Comparison of ENCODE assay signal across 1 cellular context in genomic region chr6:35942355-35942754, GRCh38.
A peak's percentile ranks its signal among the peaks of the same experiment; 100 is the strongest.
TF ChIP-seq lines count a peak whose summit lies in the region.

No MANE protein-coding gene starts in this region.

TF ChIP-seq in A549, 52 proteins besides CTCF, POLR2A, EP300 and RAD21 (continued from another document):
- TF ChIP-seq, protein P1, sequence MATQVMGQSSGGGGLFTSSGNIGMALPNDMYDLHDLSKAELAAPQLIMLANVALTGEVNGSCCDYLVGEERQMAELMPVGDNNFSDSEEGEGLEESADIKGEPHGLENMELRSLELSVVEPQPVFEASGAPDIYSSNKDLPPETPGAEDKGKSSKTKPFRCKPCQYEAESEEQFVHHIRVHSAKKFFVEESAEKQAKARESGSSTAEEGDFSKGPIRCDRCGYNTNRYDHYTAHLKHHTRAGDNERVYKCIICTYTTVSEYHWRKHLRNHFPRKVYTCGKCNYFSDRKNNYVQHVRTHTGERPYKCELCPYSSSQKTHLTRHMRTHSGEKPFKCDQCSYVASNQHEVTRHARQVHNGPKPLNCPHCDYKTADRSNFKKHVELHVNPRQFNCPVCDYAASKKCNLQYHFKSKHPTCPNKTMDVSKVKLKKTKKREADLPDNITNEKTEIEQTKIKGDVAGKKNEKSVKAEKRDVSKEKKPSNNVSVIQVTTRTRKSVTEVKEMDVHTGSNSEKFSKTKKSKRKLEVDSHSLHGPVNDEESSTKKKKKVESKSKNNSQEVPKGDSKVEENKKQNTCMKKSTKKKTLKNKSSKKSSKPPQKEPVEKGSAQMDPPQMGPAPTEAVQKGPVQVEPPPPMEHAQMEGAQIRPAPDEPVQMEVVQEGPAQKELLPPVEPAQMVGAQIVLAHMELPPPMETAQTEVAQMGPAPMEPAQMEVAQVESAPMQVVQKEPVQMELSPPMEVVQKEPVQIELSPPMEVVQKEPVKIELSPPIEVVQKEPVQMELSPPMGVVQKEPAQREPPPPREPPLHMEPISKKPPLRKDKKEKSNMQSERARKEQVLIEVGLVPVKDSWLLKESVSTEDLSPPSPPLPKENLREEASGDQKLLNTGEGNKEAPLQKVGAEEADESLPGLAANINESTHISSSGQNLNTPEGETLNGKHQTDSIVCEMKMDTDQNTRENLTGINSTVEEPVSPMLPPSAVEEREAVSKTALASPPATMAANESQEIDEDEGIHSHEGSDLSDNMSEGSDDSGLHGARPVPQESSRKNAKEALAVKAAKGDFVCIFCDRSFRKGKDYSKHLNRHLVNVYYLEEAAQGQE (IDR thresholded peaks at IDR 0.05): peak; percentile 45; the same call in 1 of the 2 replicates
